In the genomic region with DNA sequence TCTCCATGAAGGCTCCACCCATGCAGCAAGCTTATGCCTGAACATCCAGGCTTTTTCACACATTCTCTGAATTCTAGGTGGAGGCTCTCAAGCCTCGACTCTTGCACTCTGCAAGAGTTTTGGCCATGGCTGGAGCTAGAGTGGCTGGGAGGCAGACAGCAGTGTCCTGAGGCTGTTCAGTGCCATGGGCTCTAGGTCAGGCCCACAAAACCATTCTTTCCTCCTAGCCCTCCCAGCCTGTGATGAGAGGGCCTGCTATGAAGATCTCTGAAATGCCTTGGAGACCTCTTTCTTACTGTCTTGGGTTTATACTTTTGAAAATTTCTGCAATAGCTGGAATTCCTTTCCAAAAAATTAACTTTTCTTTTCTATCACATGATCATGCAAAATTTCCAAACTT, we compare ENCODE assay signal across 29 cellular contexts.
"Had no signal": no experiment of that assay in that cellular context is flagged by ENCODE, and none has a peak within 500 bp of the region (broad histone marks: within the 10 kb centered on the region; RNA-seq: fewer than 3 reads in every experiment).

No MANE protein-coding gene starts in this region.

- FAIRE-seq: small intestine, urothelium cell line had no signal

- H3K27me3 ChIP-seq: neural progenitor cell, ovary, right lobe of liver, sigmoid colon, stomach, thyroid gland, tibial nerve, upper lobe of left lung, vagina had no signal

- H3K4me3 ChIP-seq: neural progenitor cell, ovary, psoas muscle, right lobe of liver, sigmoid colon, stomach, thoracic aorta, thyroid gland, tibial nerve, upper lobe of left lung, vagina had no signal

- H2AFZ ChIP-seq: neural progenitor cell, parathyroid adenoma had no signal

- H3K27ac ChIP-seq: neural progenitor cell, ovary, parathyroid adenoma, psoas muscle, right lobe of liver, sigmoid colon, stomach, thoracic aorta, thyroid gland, tibial nerve, upper lobe of left lung, vagina had no signal

- ATAC-seq: natural killer cell; psoas muscle; right cardiac atrium; right lobe of liver; stimulated activated effector memory CD8-positive, alpha-beta T cell treated with anti-CD3 and anti-CD28 coated beads, Interleukin-12 subunit alpha, Interleukin-12 subunit beta, amount 100 ng/mL, for 72 hours; stimulated activated naive B cell treated with anti-CD40 and anti-IgM and Interleukin-4, amounts not matched to agents 10 μg/mL and 1 μg/mL and 100 μg/mL, for 72 hours had no signal

- H3K36me3 Mint-ChIP-seq: stimulated activated effector memory CD8-positive, alpha-beta T cell treated with anti-CD3 and anti-CD28 coated beads, Interleukin-12 subunit alpha, Interleukin-12 subunit beta, amount 100 ng/mL, for 72 hours; stimulated activated naive B cell treated with anti-CD40 and anti-IgM and Interleukin-4, amounts not matched to agents 10 μg/mL and 1 μg/mL and 100 μg/mL, for 72 hours had no signal

- DNase-seq: natural killer cell; occipital lobe; ovary; posterior cingulate gyrus; psoas muscle; right cardiac atrium; right lobe of liver; sigmoid colon; small intestine; stimulated activated CD4-positive, alpha-beta T cell treated with anti-CD3 and anti-CD28 coated beads, Interleukin-15, amount 100 ng/mL, for 24 hours; stimulated activated CD4-positive, alpha-beta T cell treated with anti-CD3 and anti-CD28 coated beads, Interleukin-2, amount 100 ng/mL, for 24 hours; stimulated activated CD4-positive, alpha-beta T cell treated with anti-CD3 and anti-CD28 coated beads, Interleukin-2, amount 100 ng/mL, for 48 hours; stimulated activated CD4-positive, alpha-beta T cell treated with anti-CD3 and anti-CD28 coated beads, Interleukin-4, amount 100 ng/mL, for 24 hours; stimulated activated naive B cell treated with anti-CD40 and anti-IgM and Interleukin-4, amounts not matched to agents 10 μg/mL and 1 μg/mL and 100 μg/mL, for 72 hours; stimulated activated naive CD4-positive, alpha-beta T cell treated with Interleukin-2 at 50 U/mL for 16 hours; stomach; thyroid gland; trophoblast cell; upper lobe of left lung had no signal

- H3K9ac ChIP-seq: neural progenitor cell, parathyroid adenoma had no signal

- H3K9me3 Mint-ChIP-seq: stimulated activated effector memory CD8-positive, alpha-beta T cell treated with anti-CD3 and anti-CD28 coated beads, Interleukin-12 subunit alpha, Interleukin-12 subunit beta, amount 100 ng/mL, for 72 hours; stimulated activated naive CD8-positive, alpha-beta T cell treated with anti-CD3 and anti-CD28 coated beads, Interleukin-15, Interleukin-2, amounts not matched to agents 100 ng/mL and 50 ng/mL, for 24 hours had no signal

- H3K36me3 ChIP-seq: neural progenitor cell, ovary, right lobe of liver, sigmoid colon, stomach, thoracic aorta, thyroid gland, tibial nerve, upper lobe of left lung, vagina had no signal

- H3K4me1 ChIP-seq: neural progenitor cell, parathyroid adenoma, psoas muscle, right lobe of liver, thyroid gland, upper lobe of left lung had no signal

- H3K27ac Mint-ChIP-seq: natural killer cell; nephron; neural progenitor cell; progenitor cell of endocrine pancreas; stimulated activated effector memory CD8-positive, alpha-beta T cell treated with anti-CD3 and anti-CD28 coated beads, Interleukin-12 subunit alpha, Interleukin-12 subunit beta, amount 100 ng/mL, for 72 hours; stimulated activated naive B cell treated with anti-CD40 and anti-IgM and Interleukin-4, amounts not matched to agents 10 μg/mL and 1 μg/mL and 100 μg/mL, for 72 hours; stimulated activated naive CD8-positive, alpha-beta T cell treated with anti-CD3 and anti-CD28 coated beads, Interleukin-15, Interleukin-2, amounts not matched to agents 100 ng/mL and 50 ng/mL, for 24 hours had no signal

- H3K79me2 ChIP-seq: parathyroid adenoma had no signal

- H3K27me3 Mint-ChIP-seq: progenitor cell of endocrine pancreas; stimulated activated naive B cell treated with anti-CD40 and anti-IgM and Interleukin-4, amounts not matched to agents 10 μg/mL and 1 μg/mL and 100 μg/mL, for 72 hours; stimulated activated naive CD8-positive, alpha-beta T cell treated with anti-CD3 and anti-CD28 coated beads, Interleukin-15, Interleukin-2, amounts not matched to agents 100 ng/mL and 50 ng/mL, for 24 hours had no signal

- H3K4me3 Mint-ChIP-seq: natural killer cell; nephron; neural progenitor cell; stimulated activated effector memory CD8-positive, alpha-beta T cell treated with anti-CD3 and anti-CD28 coated beads, Interleukin-12 subunit alpha, Interleukin-12 subunit beta, amount 100 ng/mL, for 72 hours; stimulated activated naive B cell treated with anti-CD40 and anti-IgM and Interleukin-4, amounts not matched to agents 10 μg/mL and 1 μg/mL and 100 μg/mL, for 72 hours; stimulated activated naive CD8-positive, alpha-beta T cell treated with anti-CD3 and anti-CD28 coated beads, Interleukin-15, Interleukin-2, amounts not matched to agents 100 ng/mL and 50 ng/mL, for 24 hours had no signal

- H3K4me1 Mint-ChIP-seq: natural killer cell; stimulated activated effector memory CD8-positive, alpha-beta T cell treated with anti-CD3 and anti-CD28 coated beads, Interleukin-12 subunit alpha, Interleukin-12 subunit beta, amount 100 ng/mL, for 72 hours; stimulated activated naive B cell treated with anti-CD40 and anti-IgM and Interleukin-4, amounts not matched to agents 10 μg/mL and 1 μg/mL and 100 μg/mL, for 72 hours had no signal

- H3K9me3 ChIP-seq: ovary, right lobe of liver, thyroid gland, vagina had no signal

- H3K4me2 ChIP-seq: neural progenitor cell had no signal
